Comparison of ENCODE assay signal across 9 cellular contexts in genomic region chr3:48130321-48130881, GRCh38. TPM values are rescaled to one million over a fixed set of nuclear protein-coding genes. Genes with fewer than 3 reads are reported as not detected.
DNase-seq lines count a peak whose midpoint lies in the region; ATAC-seq and TF ChIP-seq lines count a peak whose summit lies in the region.
"Had no signal": no experiment of that assay in that cellular context is flagged by ENCODE, and none has a peak within 500 bp of the region (broad histone marks: within the 10 kb centered on the region; RNA-seq: fewer than 3 reads in every experiment).

No MANE protein-coding gene starts in this region.

- WGBS in right cardiac atrium, result 36% methylated on average over 8 of the region's 8 CpGs
- WGBS in prostate gland, result 42% methylated on average over 7 of the region's 8 CpGs

- no peaks in the 10 kb centered on the region for H3K9me3 ChIP-seq in right cardiac atrium (ENCODE audit: control insufficient read depth, low read length)
- H3K9me3 ChIP-seq in prostate gland, result no peaks in the 10 kb centered on the region

- no peak for TF ChIP-seq POLR2A in prostate gland (IDR thresholded peaks at IDR 0.05)

- H3K4me1 ChIP-seq in right cardiac atrium (ENCODE audit: control insufficient read depth, insufficient read depth, low read length) (peaks cover 4% of the 10 kb centered on the region), prostate gland (replicated peaks) (no peaks in the 10 kb centered on the region)

- intact Hi-C loops in right cardiac atrium (cut with DNase I), result no loop called here
- intact Hi-C loops in prostate gland (cut with DNase I), result no loop called here

- H3K27ac ChIP-seq in angular gyrus (ENCODE audit: low read depth, low read length) (peak overlapping the region; percentile 39), right cardiac atrium (ENCODE audit: low read length) (peak overlapping the region; percentile 68), prostate gland (peak overlapping the region; percentile 44 to 51)

- no peaks in the 10 kb centered on the region for H3K36me3 ChIP-seq in prostate gland

- peak in 10 of 14 donors; percentile 27 to 81 (median 44) for DNase-seq in C1 segment of cervical spinal cord (lab: John Stamatoyannopoulos, UW)
- DNase-seq in right cardiac atrium, result peak; percentile 92 to 95 (median 95)
- DNase-seq in prostate gland (ENCODE audit: low spot score), result no peak
- DNase-seq in cerebellar cortex (ENCODE audit: low spot score), result no peak
- DNase-seq in NCI-H345 treated with DMSO at 0.1 percent for 48 hours (lab: John Stamatoyannopoulos, UW; ENCODE audit: unreplicated experiment), result no peak
- DNase-seq: RPMI8226 had no signal

- TF ChIP-seq CTCF in prostate gland (IDR thresholded peaks at IDR 0.05), result no peak

- ATAC-seq in right cardiac atrium (peak; percentile 97 to 98), HG03135 (IDR thresholded peaks at IDR 0.05; ENCODE audit: unreplicated experiment) (no peak), GM18909 (IDR thresholded peaks at IDR 0.05; ENCODE audit: poor library complexity, unreplicated experiment) (no peak)

- H3K4me3 ChIP-seq in right cardiac atrium (ENCODE audit: low read length) (no peak overlapping the region), prostate gland (no peak overlapping the region)

- H3K27me3 ChIP-seq in right cardiac atrium (ENCODE audit: control insufficient read depth, insufficient read depth) (no peaks in the 10 kb centered on the region), prostate gland (replicated peaks; ENCODE audit: insufficient read depth) (no peaks in the 10 kb centered on the region)

RNA-seq across cellular contexts. Expression of gene CDC25A, which starts 57.8 kb away (rescaled TPM):
- total RNA-seq in right cardiac atrium, result 1 to 10 TPM in 1 of 4 donors, under 1 TPM in 3; 0.71 to 1.0 (median 0.87) TPM
- 0.86 TPM for polyA plus RNA-seq in right cardiac atrium
- 10 to 100 TPM in 1 of 2 donors, 1 to 10 TPM in 1; 9.9 to 32.2 TPM for total RNA-seq in prostate gland

Comparison
In these comparisons a context has a peak if more than half of its experiments do, and no peak if none do; other contexts are left out.
1. DNase-seq: peak in C1 segment of cervical spinal cord (10 of 14) and right cardiac atrium (3 of 3); none in prostate gland (single experiment), cerebellar cortex (single experiment) and NCI-H345 treated with DMSO at 0.1 percent for 48 hours (single experiment).
2. ATAC-seq: peak in right cardiac atrium (2 of 2); none in HG03135 (single experiment) and GM18909 (single experiment).
3. RNA of gene CDC25A, which starts 57.8 kb away (total RNA-seq): 9.9 to 32.2 TPM in prostate gland; 0.71 to 1.0 TPM in right cardiac atrium; every median in the first group is over 4 times any median in the second.
4. Peak in every context shown above with its lines, with median percentiles within 50 percentile points of each other: H3K27ac ChIP-seq.